In genomic region chr15:62066663-62067447, GRCh38 we compare ENCODE assay signal across 8 cellular contexts. TPM values are rescaled to one million over a fixed set of nuclear protein-coding genes. Genes with fewer than 3 reads are reported as not detected.
DNase-seq lines count a peak whose midpoint lies in the region; ATAC-seq, FAIRE-seq and TF ChIP-seq lines count a peak whose summit lies in the region.

TSS of gene C2CD4A (plus strand) at chr15:62066977. CDS start at chr15:62067614, 637 bp downstream.

- WGBS in HepG2 (ENCODE audit: low lambda C conversion rate), result 7% methylated on average over 22 of the region's 33 CpGs

- POLR2A ChIA-PET in HepG2 (lab: Yijun Ruan, JAX), result no interaction called here

- TF ChIP-seq RAD21 in HepG2 (CRISPR knock-in tag; IDR thresholded peaks at IDR 0.05), result no peak

- peak within 1 kb of the TSS; percentile 58 for H2AFZ ChIP-seq in HepG2 (ENCODE audit: low read length)

- H4K20me1 ChIP-seq in HepG2 (ENCODE audit: insufficient read depth, low read length), result no peaks in the 10 kb centered on the region; the same call in 1 of the 2 replicates

- TF ChIP-seq CTCF in colonic mucosa (IDR thresholded peaks at IDR 0.05) (no peak), HepG2 (CRISPR knock-in tag; IDR thresholded peaks at IDR 0.05) (peak; percentile 57)

- intact Hi-C loops in colonic mucosa (cut with DNase I), result no loop called here
- intact Hi-C loops in HepG2 (cut with micrococcal nuclease; ENCODE audit: unreplicated experiment), result no loop called here

- H3K36me3 ChIP-seq in colonic mucosa, result no peaks in the 10 kb centered on the region
- H3K36me3 ChIP-seq in HepG2 (replicated peaks in 1 of 2; ENCODE audit: control insufficient read depth in 1 of 2, insufficient read depth in 2 of 2, low read length in 2 of 2), result no peaks in the 10 kb centered on the region

- peak; percentile 25 to 43; a peak in 1 of 4 replicates for TF ChIP-seq EP300 in HepG2 (IDR thresholded peaks at IDR 0.05; ENCODE audit: low read depth in 2 of 2, low read length in 2 of 2)
- no peak for TF ChIP-seq EP300 in HepG2 (CRISPR knock-in tag; IDR thresholded peaks at IDR 0.05; ENCODE audit: borderline replicate concordance)

- peak within 1 kb of the TSS; percentile 96 for H3K4me2 ChIP-seq in HepG2 (ENCODE audit: low read depth, low read length)

- in situ Hi-C loops in HepG2 (cut with HindIII; ENCODE audit: extremely low pct_ligation_motif_present, low pct_unique_long_range_greater_than_20kb), result loop anchor here (5.0 kb wide), 1 partner anchor 195 kb away; no protein-coding TSS in a partner anchor

- peak within 1 kb of the TSS; percentile 47 to 61 for H3K9ac ChIP-seq in colonic mucosa (ENCODE audit: low read depth in 2 of 2, low read length in 2 of 2)
- H3K9ac ChIP-seq in HepG2 (ENCODE audit: insufficient read depth, low read depth, low read length), result peak within 1 kb of the TSS; percentile 36; the same call in 1 of the 2 replicates

- H3K4me3 ChIP-seq in colonic mucosa, result peak within 1 kb of the TSS; percentile 62
- peak within 1 kb of the TSS; percentile 41 to 75 (median 48) for H3K4me3 ChIP-seq in HepG2 (replicated peaks in 1 of 3; ENCODE audit: insufficient read depth in 1 of 3, low read depth in 2 of 3, low read length in 3 of 3)

- DNase-seq in NCI-H2029 treated with DMSO at 0.1 percent for 48 hours (lab: John Stamatoyannopoulos, UW) (peak; percentile 50), colonic mucosa (peak; percentile 91), HepG2 (ENCODE audit: low spot score) (peak; percentile 88), GDM1 (lab: John Stamatoyannopoulos, UW) (no peak), AG20443 (ENCODE audit: low spot score) (no peak)
- peak; percentile 56 to 61 for DNase-seq in activated CD4-positive, alpha-beta T cell treated with anti-CD3 and anti-CD28 coated beads for 4 hours
- DNase-seq in stimulated activated CD4-positive, alpha-beta T cell treated with anti-CD3 and anti-CD28 coated beads, Interleukin-2, amount 100 ng/mL, for 24 hours, result peak; percentile 64 to 68

- TF ChIP-seq POLR2A in HepG2 (IDR thresholded peaks at IDR 0.05; ENCODE audit: insufficient read depth in 1 of 2, low read depth in 2 of 2, low read length in 2 of 2), result peak in 1 of 2 experiments; percentile 72; a peak in 2 of 4 replicates

- ATAC-seq in GM18511 (IDR thresholded peaks at IDR 0.05; ENCODE audit: unreplicated experiment) (peak; percentile 53), HepG2 (peak; percentile 92)

- H3K27ac ChIP-seq in colonic mucosa, result peak within 1 kb of the TSS; percentile 18
- no peak within 1 kb of the TSS for H3K27ac ChIP-seq in HepG2 (ENCODE audit: extremely low read length, insufficient read depth, low read length)

- BruUV-seq in HepG2 (replicated peaks; lab: Mats Ljungman, UMichigan), result TSS peak; percentile 89

- H3K79me2 ChIP-seq in HepG2 (ENCODE audit: insufficient read depth, low read length), result no peaks in the 10 kb centered on the region

- peak; percentile 37 for FAIRE-seq in HepG2 (lab: Jason Lieb, UNC)

- CTCF ChIA-PET in HepG2 (lab: Yijun Ruan, JAX; ENCODE audit: low intra/inter-chr PET ratio, low total read pairs), result no interaction called here

- no peaks in the 10 kb centered on the region for H3K27me3 ChIP-seq in colonic mucosa
- peaks cover 0 to 3% of the 10 kb centered on the region in 2 experiments; a peak in 1 of 5 replicates for H3K27me3 ChIP-seq in HepG2 (ENCODE audit: control insufficient read depth in 1 of 2, insufficient read depth in 2 of 2, low read length in 2 of 2)

- peaks cover 7% of the 10 kb centered on the region for H3K4me1 ChIP-seq in colonic mucosa
- H3K4me1 ChIP-seq in HepG2 (ENCODE audit: insufficient read depth, low read length), result peaks cover 34% of the 10 kb centered on the region

- no peaks in the 10 kb centered on the region for H3K9me3 ChIP-seq in colonic mucosa
- no peaks in the 10 kb centered on the region for H3K9me3 ChIP-seq in HepG2 (ENCODE audit: low read length)

TF ChIP-seq in HepG2, 621 proteins besides CTCF, POLR2A, EP300 and RAD21 (continues in another document):
- 0 out of 2 replicates have a peak, but pooled peaks have one; percentile 45 for TF ChIP-seq KMT2B (CRISPR knock-in tag; IDR thresholded peaks at IDR 0.05)
- TF ChIP-seq PHF8 (CRISPR knock-in tag; IDR thresholded peaks at IDR 0.05), result no peak; the same call in 1 of the 2 replicates
- TF ChIP-seq, protein P1, sequence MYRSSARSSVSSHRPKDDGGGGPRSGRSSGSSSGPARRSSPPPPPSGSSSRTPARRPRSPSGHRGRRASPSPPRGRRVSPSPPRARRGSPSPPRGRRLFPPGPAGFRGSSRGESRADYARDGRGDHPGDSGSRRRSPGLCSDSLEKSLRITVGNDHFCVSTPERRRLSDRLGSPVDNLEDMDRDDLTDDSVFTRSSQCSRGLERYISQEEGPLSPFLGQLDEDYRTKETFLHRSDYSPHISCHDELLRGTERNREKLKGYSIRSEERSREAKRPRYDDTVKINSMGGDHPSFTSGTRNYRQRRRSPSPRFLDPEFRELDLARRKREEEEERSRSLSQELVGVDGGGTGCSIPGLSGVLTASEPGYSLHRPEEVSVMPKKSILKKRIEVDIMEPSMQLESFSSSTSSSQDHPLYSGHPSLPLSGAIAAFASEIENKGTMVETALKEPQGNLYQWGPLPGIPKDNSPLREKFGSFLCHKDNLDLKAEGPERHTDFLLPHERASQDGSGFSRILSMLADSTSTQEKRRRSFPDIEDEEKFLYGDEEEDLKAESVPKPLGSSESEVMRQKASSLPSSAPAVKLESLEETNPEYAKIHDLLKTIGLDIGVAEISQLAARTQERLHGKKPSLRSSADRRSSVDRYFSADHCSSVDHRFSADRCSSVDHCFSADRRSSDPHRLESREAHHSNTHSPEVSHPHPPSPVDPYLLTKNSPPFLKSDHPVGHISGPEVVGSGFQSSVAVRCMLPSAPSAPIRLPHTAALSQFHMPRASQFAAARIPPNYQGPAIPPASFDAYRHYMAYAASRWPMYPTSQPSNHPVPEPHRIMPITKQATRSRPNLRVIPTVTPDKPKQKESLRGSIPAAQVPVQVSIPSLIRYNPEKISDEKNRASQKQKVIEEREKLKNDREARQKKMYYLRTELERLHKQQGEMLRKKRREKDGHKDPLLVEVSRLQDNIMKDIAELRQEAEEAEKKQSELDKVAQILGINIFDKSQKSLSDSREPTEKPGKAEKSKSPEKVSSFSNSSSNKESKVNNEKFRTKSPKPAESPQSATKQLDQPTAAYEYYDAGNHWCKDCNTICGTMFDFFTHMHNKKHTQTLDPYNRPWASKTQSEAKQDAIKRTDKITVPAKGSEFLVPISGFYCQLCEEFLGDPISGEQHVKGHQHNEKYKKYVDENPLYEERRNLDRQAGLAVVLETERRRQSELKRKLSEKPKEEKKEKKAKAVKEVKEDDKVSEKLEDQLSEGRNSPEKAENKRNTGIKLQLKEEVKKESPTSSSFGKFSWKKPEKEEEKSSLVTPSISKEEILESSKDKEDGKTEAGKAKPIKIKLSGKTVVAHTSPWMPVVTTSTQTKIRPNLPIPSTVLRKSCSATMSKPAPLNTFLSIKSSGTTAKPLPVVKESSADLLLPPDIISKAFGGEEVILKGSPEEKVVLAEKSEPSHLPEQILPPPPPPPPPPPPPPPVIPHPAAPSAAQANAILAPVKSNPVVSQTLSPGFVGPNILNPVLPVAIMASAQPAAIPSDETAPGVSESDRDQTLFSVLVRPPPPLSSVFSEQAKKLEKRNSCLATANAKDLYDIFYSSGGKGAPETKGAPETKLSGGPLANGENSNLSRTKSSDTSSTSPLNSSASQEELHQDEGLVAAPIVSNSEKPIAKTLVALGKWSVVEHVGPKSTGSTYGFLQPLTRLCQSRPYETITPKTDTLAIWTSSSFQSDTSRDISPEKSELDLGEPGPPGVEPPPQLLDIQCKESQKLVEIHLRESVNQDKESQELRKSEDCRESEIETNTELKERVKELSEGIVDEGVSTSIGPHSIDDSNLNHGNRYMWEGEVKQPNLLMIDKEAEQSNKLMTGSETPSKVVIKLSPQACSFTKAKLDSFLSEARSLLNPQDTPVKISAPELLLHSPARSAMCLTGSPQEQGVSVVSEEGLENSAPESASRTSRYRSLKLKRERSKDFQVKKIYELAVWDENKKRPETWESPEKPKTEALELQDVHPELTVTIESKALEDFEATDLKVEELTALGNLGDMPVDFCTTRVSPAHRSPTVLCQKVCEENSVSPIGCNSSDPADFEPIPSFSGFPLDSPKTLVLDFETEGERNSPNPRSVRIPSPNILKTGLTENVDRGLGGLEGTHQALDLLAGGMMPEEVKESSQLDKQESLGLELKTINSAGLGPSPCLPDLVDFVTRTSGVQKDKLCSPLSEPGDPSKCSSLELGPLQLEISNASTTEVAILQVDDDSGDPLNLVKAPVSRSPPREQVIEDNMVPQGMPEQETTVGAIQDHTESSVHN (CRISPR knock-in tag; IDR thresholded peaks at IDR 0.05), result 0 out of 2 replicates have a peak, but pooled peaks have one; percentile 21
- 0 out of 2 replicates have a peak, but pooled peaks have one; percentile 11 for TF ChIP-seq ETV5 (CRISPR knock-in tag; IDR thresholded peaks at IDR 0.05; ENCODE audit: borderline replicate concordance)

RNA-seq across cellular contexts. Expression of gene C2CD4A, which starts in this region (rescaled TPM):
- total RNA-seq in colonic mucosa (1 to 10 TPM; 2.4 to 3.7 TPM), HepG2 (2016; rRNA removed; fragmentation: Illumina TruSeq; extraction: Trizol) (0.17 and 0.20 TPM in 2 replicates)
- total RNA-seq in HepG2 (2016; cell fraction: cytosol; rRNA removed; fragmentation: Illumina TruSeq; extraction: Trizol; ENCODE audit: low read depth), result 0.09 and 0.10 TPM in 2 replicates
- total RNA-seq in HepG2 (2016; cell fraction: insoluble cytoplasmic fraction; rRNA removed; fragmentation: Illumina TruSeq; extraction: Trizol), result 0.26 and 0.34 TPM in 2 replicates
- 0.22 and 0.28 TPM in 2 replicates for total RNA-seq in HepG2 (2016; cell fraction: membrane; rRNA removed; fragmentation: Illumina TruSeq; extraction: Trizol)
- 0.16 and 0.25 TPM in 2 replicates for total RNA-seq in HepG2 (2016; cell fraction: nucleus; rRNA removed; fragmentation: Illumina TruSeq; extraction: Trizol)
- polyA plus RNA-seq in HepG2 (2011; rRNA removed), result not detected in 2 replicates
- not detected in 2 replicates for polyA plus RNA-seq in HepG2 (2011; cell fraction: cytosol; rRNA removed)
- 0.03 TPM in 1 of 2 replicates, not detected in the other for polyA plus RNA-seq in HepG2 (2011; cell fraction: nucleus; rRNA removed)
- not detected in 2 replicates for polyA plus RNA-seq in HepG2 (2012)
- polyA plus RNA-seq in HepG2 (2016; cell fraction: cytosol; fragmentation: Illumina TruSeq; extraction: Trizol; ENCODE audit: low read depth), result not detected in 2 replicates
- polyA plus RNA-seq in HepG2 (2016; cell fraction: insoluble cytoplasmic fraction; fragmentation: Illumina TruSeq; extraction: Trizol; ENCODE audit: low read depth), result 0.30 and 0.31 TPM in 2 replicates
- 0.08 TPM in 1 of 2 replicates, not detected in the other for polyA plus RNA-seq in HepG2 (2016; cell fraction: membrane; fragmentation: Illumina TruSeq; extraction: Trizol; ENCODE audit: low read depth)
- 0.30 and 0.51 TPM in 2 replicates for polyA plus RNA-seq in HepG2 (2016; cell fraction: nucleus; fragmentation: Illumina TruSeq; extraction: Trizol; ENCODE audit: insufficient read depth, low read depth)
- polyA minus RNA-seq in HepG2 (2011; rRNA and poly(A)+ RNA removed; ENCODE audit: low replicate concordance), result 0.04 TPM in 1 of 2 replicates, not detected in the other
- not detected in 2 replicates for polyA minus RNA-seq in HepG2 (2011; cell fraction: cytosol; rRNA and poly(A)+ RNA removed)
- not detected in 2 replicates for polyA minus RNA-seq in HepG2 (2011; cell fraction: nucleus; rRNA and poly(A)+ RNA removed)

Comparison
In these comparisons a context has a peak if more than half of its experiments do, and no peak if none do; other contexts are left out.
1. Peak in DNase-seq, ATAC-seq, H3K4me3 ChIP-seq, H3K9ac ChIP-seq and H3K4me2 ChIP-seq in HepG2; RNA of the gene not detected or under 1 TPM.
2. DNase-seq: peak in NCI-H2029 treated with DMSO at 0.1 percent for 48 hours (single experiment), activated CD4-positive, alpha-beta T cell treated with anti-CD3 and anti-CD28 coated beads for 4 hours (2 of 2), colonic mucosa (single experiment) and stimulated activated CD4-positive, alpha-beta T cell treated with anti-CD3 and anti-CD28 coated beads, Interleukin-2, amount 100 ng/mL, for 24 hours (2 of 2); none in GDM1 (single experiment) and AG20443 (single experiment).